ENCODE assay signal across 23 cellular contexts in genomic region chr3:42130329-42131070, GRCh38. TPM values are rescaled to one million over a fixed set of nuclear protein-coding genes. Genes with fewer than 3 reads are reported as not detected.
DNase-seq lines count a peak whose midpoint lies in the region; FAIRE-seq and TF ChIP-seq lines count a peak whose summit lies in the region.
"Had no signal": no experiment of that assay in that cellular context is flagged by ENCODE, and none has a peak within 500 bp of the region (broad histone marks: within the 10 kb centered on the region; RNA-seq: fewer than 3 reads in every experiment).

No MANE protein-coding gene starts in this region.

- peak; percentile 64 for FAIRE-seq in islet of Langerhans (lab: Jason Lieb, UNC)
- FAIRE-seq: D721Med, TTC549 had no signal

- H2AFZ ChIP-seq in OCI-LY7 (ENCODE audit: low read length) = no peak overlapping the region
- no peak overlapping the region for H2AFZ ChIP-seq in trophoblast cell (ENCODE audit: insufficient read depth, low read length, poor library complexity)

- H3K27ac Mint-ChIP-seq in nephron progenitor cell = no peak overlapping the region

- peak overlapping the region; percentile 24 for H3K4ac ChIP-seq in trophoblast cell (ENCODE audit: low read depth, low read length)

- peak overlapping the region; percentile 39 for H4K91ac ChIP-seq in trophoblast cell (ENCODE audit: low read depth, low read length)

- no CpG with 5 or more reads among the region's 8 CpGs for WGBS in trophoblast cell (ENCODE audit: extremely low coverage, insufficient coverage, insufficient read length)

- no peaks in the 10 kb centered on the region for H3K27me3 ChIP-seq in trophoblast cell (ENCODE audit: insufficient read depth, low read length)
- H3K27me3 ChIP-seq: ascending aorta, ovary had no signal

- no peaks in the 10 kb centered on the region for H3K9me2 ChIP-seq in OCI-LY7 (ENCODE audit: insufficient read depth, low read length)

- H3K4me1 ChIP-seq in OCI-LY7 (ENCODE audit: insufficient read depth, low read length, poor library complexity, severe bottlenecking) = peaks cover 55% of the 10 kb centered on the region
- peaks cover 9 to 15% of the 10 kb centered on the region in 2 experiments for H3K4me1 ChIP-seq in trophoblast cell (ENCODE audit: control insufficient read depth in 1 of 2, insufficient read depth in 2 of 2, low read length in 2 of 2)
- H3K4me1 ChIP-seq: ascending aorta, HAP-1 had no signal

- no peak overlapping the region for H2AK5ac ChIP-seq in trophoblast cell (ENCODE audit: low read length)

- H3K4me3 ChIP-seq in OCI-LY7 (ENCODE audit: low read depth, low read length, poor library complexity, severe bottlenecking) = no peak overlapping the region
- no peak overlapping the region for H3K4me3 ChIP-seq in trophoblast cell (ENCODE audit: low read depth, low read length)
- H3K4me3 ChIP-seq: ascending aorta, HAP-1, ovary had no signal

- H3K27ac ChIP-seq in OCI-LY7 (ENCODE audit: low read depth, low read length, poor library complexity, severe bottlenecking) (peak overlapping the region; percentile 94), trophoblast cell (ENCODE audit: low read depth, low read length) (peak overlapping the region; percentile 61)
- H3K27ac ChIP-seq: ascending aorta, ovary had no signal

- H4K12ac ChIP-seq in trophoblast cell (ENCODE audit: low read depth, low read length) = no peak overlapping the region

- H2BK12ac ChIP-seq in trophoblast cell (ENCODE audit: low read length) = peak overlapping the region; percentile 18

- H3K36me3 Mint-ChIP-seq in nephron progenitor cell (ENCODE audit: low read depth) = peaks cover 22% of the 10 kb centered on the region

- no peak overlapping the region for H3K23ac ChIP-seq in trophoblast cell (ENCODE audit: low read length)

- no peaks in the 10 kb centered on the region for H4K20me1 ChIP-seq in OCI-LY7 (ENCODE audit: insufficient read depth, low read length)

- no peaks in the 10 kb centered on the region for H3K9me3 Mint-ChIP-seq in nephron progenitor cell

- H3K18ac ChIP-seq in trophoblast cell (ENCODE audit: low read length) = peak overlapping the region; percentile 49

- peaks cover 74% of the 10 kb centered on the region for H3K79me2 ChIP-seq in OCI-LY7 (ENCODE audit: insufficient read depth, low read depth, low read length)
- peaks cover 2% of the 10 kb centered on the region for H3K79me2 ChIP-seq in trophoblast cell (ENCODE audit: control insufficient read depth, insufficient read depth, low read length, poor library complexity)

- peaks cover 49% of the 10 kb centered on the region for H3K36me3 ChIP-seq in OCI-LY7 (ENCODE audit: insufficient read depth, low read length)
- H3K36me3 ChIP-seq in trophoblast cell (ENCODE audit: control insufficient read depth in 1 of 2, insufficient read depth in 2 of 2, low read length in 2 of 2) = peaks cover 0 to 5% of the 10 kb centered on the region in 2 experiments
- H3K36me3 ChIP-seq: HAP-1, ovary had no signal

- CTCF ChIA-PET in OCI-LY7 (lab: Charles Lee; ENCODE audit: unreplicated experiment) = interaction anchor here (0.7 kb wide), 1 partner anchor 61 kb away, joined by 3 read pairs; no protein-coding TSS in a partner anchor

- no TSS peak for BruUV-seq in OCI-LY7 (replicated peaks; lab: Mats Ljungman, UMichigan)

- no peak overlapping the region for H3K9ac ChIP-seq in trophoblast cell (ENCODE audit: low read length)

- TF ChIP-seq CTCF in OCI-LY7 (conservative IDR thresholded peaks at IDR 0.05; ENCODE audit: low read length) (no peak), nephron progenitor cell (IDR thresholded peaks at IDR 0.05) (no peak)

- H3K4me2 ChIP-seq in OCI-LY7 (ENCODE audit: low read length) = peak overlapping the region; percentile 35; the same call in 1 of the 2 replicates
- no peak overlapping the region for H3K4me2 ChIP-seq in trophoblast cell (ENCODE audit: low read length)

- no peak overlapping the region for H3K14ac ChIP-seq in trophoblast cell (ENCODE audit: low read length)

- H4K8ac ChIP-seq in trophoblast cell (ENCODE audit: low read depth, low read length) = no peak overlapping the region

- H2BK120ac ChIP-seq in trophoblast cell (ENCODE audit: insufficient read depth, low read length, poor library complexity) = no peak overlapping the region

- H3K9me3 ChIP-seq in OCI-LY7 (ENCODE audit: low read length) (no peaks in the 10 kb centered on the region), trophoblast cell (ENCODE audit: insufficient read depth, low read depth, low read length) (peaks cover 5% of the 10 kb centered on the region)
- H3K9me3 ChIP-seq: ascending aorta, HAP-1, ovary had no signal

- H3K27me3 Mint-ChIP-seq in nephron progenitor cell (ENCODE audit: low read depth, poor library complexity) = no peaks in the 10 kb centered on the region

- intact Hi-C loops in OCI-LY7 (cut with micrococcal nuclease; ENCODE audit: unreplicated experiment) = no loop called here

- peaks cover 2% of the 10 kb centered on the region for H3K79me1 ChIP-seq in trophoblast cell (ENCODE audit: low read length)

- no peak overlapping the region for H3K4me3 Mint-ChIP-seq in nephron progenitor cell

- peak; percentile 27 for DNase-seq in DMS53 treated with DMSO at 0.1 percent for 48 hours (lab: John Stamatoyannopoulos, UW; ENCODE audit: unreplicated experiment)
- DNase-seq in OCI-LY7 (ENCODE audit: low spot score) = no peak
- DNase-seq in trophoblast cell = no peak
- DNase-seq in stimulated activated CD4-positive, alpha-beta T cell treated with anti-CD3 and anti-CD28 coated beads, Interleukin-1b, Interleukin-23, amount 100 ng/mL, for 48 hours = no peak
- DNase-seq in anterior cingulate cortex (lab: John Stamatoyannopoulos, UW) = no peak
- DNase-seq in nephron progenitor cell = no peak
- DNase-seq in NCI-H524 (lab: John Stamatoyannopoulos, UW) = no peak
- DNase-seq: activated CD4-positive, alpha-beta T cell treated with anti-CD3 and anti-CD28 coated beads, Interleukin-2, amount 50 U/mL, for 1 hour; activated naive CD4-positive, alpha-beta T cell treated with Interleukin-2 at 50 U/mL for 16 hours; activated T-cell treated with anti-CD3 and anti-CD28 coated beads for 4 hours; foreskin melanocyte; GDM1; KG1; NCI-H1092; NCI-H2171; NCI-H774; ovary; stimulated activated CD4-positive, alpha-beta T cell treated with anti-CD3 and anti-CD28 coated beads, Interleukin-4, amount 100 ng/mL, for 24 hours had no signal

- no peak overlapping the region for H2BK5ac ChIP-seq in trophoblast cell (ENCODE audit: low read depth, low read length, poor library complexity)

- no peaks in the 10 kb centered on the region for H3K4me1 Mint-ChIP-seq in nephron progenitor cell

- POLR2A ChIA-PET in OCI-LY7 (lab: Charles Lee) = interaction anchor here (0.6 to 3.8 kb wide), 19 partner anchors 9 to 1853 kb away, joined by 3 to 18 read pairs (median 5); no protein-coding TSS in a partner anchor

RNA-seq across cellular contexts. Expression of gene TRAK1, which starts 39.3 kb away (rescaled TPM):
- total RNA-seq in OCI-LY7 (2014; rRNA removed; shearing (Covaris generic)) = 60.8 and 62.5 TPM in 2 replicates
- 88.3 and 92.6 TPM in 2 replicates for total RNA-seq in OCI-LY7 (2022)
- polyA plus RNA-seq in trophoblast cell (2013) = 43.4 and 43.5 TPM in 2 replicates
